Comparison of ENCODE assay signal across 8 cellular contexts in genomic region chr1:94417962-94418663, GRCh38. TPM values are rescaled to one million over a fixed set of nuclear protein-coding genes. Genes with fewer than 3 reads are reported as not detected.
A peak's percentile ranks its signal among the peaks of the same experiment; 100 is the strongest.
DNase-seq lines count a peak whose midpoint lies in the region; ATAC-seq and TF ChIP-seq lines count a peak whose summit lies in the region.

Gene ABCD3, plus strand, starts transcription at chr1:94418389. Its CDS starts 90 bp downstream, at chr1:94418479.

- ATAC-seq in HG02610 (IDR thresholded peaks at IDR 0.05; ENCODE audit: unreplicated experiment) (peak; percentile 97), SK-N-SH treated with all-trans-retinoic acid at 6 μM for 48 hours (peak; percentile 90), omental fat pad (ENCODE audit: low FRiP score) (peak; percentile 97)

- no peak within 1 kb of the TSS for H3K4me3 Mint-ChIP-seq in activated naive CD4-positive, alpha-beta T cell treated with anti-CD3 and anti-CD28 coated beads, Interleukin-2, amount 50 U/mL, for 24 hours

- H3K27ac Mint-ChIP-seq in activated naive CD4-positive, alpha-beta T cell treated with anti-CD3 and anti-CD28 coated beads, Interleukin-2, amount 50 U/mL, for 24 hours, result peak within 1 kb of the TSS; percentile 43

- no peaks in the 10 kb centered on the region for H3K36me3 Mint-ChIP-seq in activated naive CD4-positive, alpha-beta T cell treated with anti-CD3 and anti-CD28 coated beads, Interleukin-2, amount 50 U/mL, for 24 hours

- peak within 1 kb of the TSS; percentile 95 for H3K27ac ChIP-seq in temporal lobe (ENCODE audit: low read depth, low read length)

- H3K4me1 Mint-ChIP-seq in activated naive CD4-positive, alpha-beta T cell treated with anti-CD3 and anti-CD28 coated beads, Interleukin-2, amount 50 U/mL, for 24 hours, result peaks cover 40% of the 10 kb centered on the region

- no peaks in the 10 kb centered on the region for H3K27me3 Mint-ChIP-seq in activated naive CD4-positive, alpha-beta T cell treated with anti-CD3 and anti-CD28 coated beads, Interleukin-2, amount 50 U/mL, for 24 hours

- no peaks in the 10 kb centered on the region for H3K9me3 Mint-ChIP-seq in activated naive CD4-positive, alpha-beta T cell treated with anti-CD3 and anti-CD28 coated beads, Interleukin-2, amount 50 U/mL, for 24 hours

- POLR2A ChIA-PET in GM10248 (lab: Yijun Ruan, JAX), result interaction anchor here (0.6 kb wide), 1 partner anchor 383 kb away, joined by 3 read pairs; no protein-coding TSS in a partner anchor

- DNase-seq in GM10248 (ENCODE audit: extremely low spot score) (peak; percentile 95), NCI-H1092 treated with DMSO at 0.1 percent for 48 hours (lab: John Stamatoyannopoulos, UW) (peak; percentile 97), glomerular endothelial cell (ENCODE audit: extremely low read depth, low read depth, low spot score) (peak; percentile 41), omental fat pad (ENCODE audit: low spot score) (peak; percentile 75)

- TF ChIP-seq CTCF in GM10248 (IDR thresholded peaks at IDR 0.05; ENCODE audit: control extremely low read depth, extremely low read depth, low read depth, missing control alignments), result no peak
- TF ChIP-seq CTCF in omental fat pad (IDR thresholded peaks at IDR 0.05), result no peak

- CTCF ChIA-PET in GM10248 (lab: Yijun Ruan, JAX), result interaction anchor here (1.0 to 1.3 kb wide), 3 partner anchors 8 to 388 kb away, joined by 3 to 6 read pairs (median 4); no protein-coding TSS in a partner anchor

TF ChIP-seq in SK-N-SH treated with all-trans-retinoic acid at 6 μM for 48 hours, 23 proteins besides CTCF, POLR2A, EP300 and RAD21:
- TF ChIP-seq ZNF8 (CRISPR knock-in tag; IDR thresholded peaks at IDR 0.05), result peak; percentile 85
- TF ChIP-seq ZNF70 (CRISPR knock-in tag; IDR thresholded peaks at IDR 0.05), result no peak
- peak; percentile 86 for TF ChIP-seq ZFP3 (CRISPR knock-in tag; IDR thresholded peaks at IDR 0.05)

RNA-seq across cellular contexts. Expression of gene ABCD3, which starts in this region (rescaled TPM):
- total RNA-seq in glomerular endothelial cell, result 17.6 and 18.7 TPM in 2 replicates
- 10 to 100 TPM; 18.5 to 43.5 (median 23.4) TPM for total RNA-seq in omental fat pad
- total RNA-seq in temporal lobe, result 70.1 TPM

Comparison
In these comparisons a context has a peak if more than half of its experiments do, and no peak if none do; other contexts are left out.
1. Peak in every context shown above with its lines: DNase-seq, ATAC-seq and H3K27ac ChIP-seq.
2. DNase-seq: peak in every context shown above with its lines; median percentile 97 in NCI-H1092 treated with DMSO at 0.1 percent for 48 hours; 95 in GM10248; 75 in omental fat pad; 41 in glomerular endothelial cell.